In genomic region chr6:77715588-77715987, GRCh38 we compare ENCODE assay signal across 30 cellular contexts.
"Had no signal": no experiment of that assay in that cellular context is flagged by ENCODE, and none has a peak within 500 bp of the region (broad histone marks: within the 10 kb centered on the region; RNA-seq: fewer than 3 reads in every experiment).

No MANE protein-coding gene starts in this region.

- FAIRE-seq: pancreas, urothelium cell line had no signal

- H3K9me3 ChIP-seq: neutrophil, pancreas, prostate gland, spleen, thoracic aorta, thyroid gland, tibial nerve, upper lobe of left lung, vagina had no signal

- H3K4me2 ChIP-seq: smooth muscle cell had no signal

- DNase-seq: naive thymus-derived CD8-positive, alpha-beta T cell; nephron progenitor cell; nucleus accumbens; pancreas; retina; right cardiac atrium; spleen; stimulated activated CD4-positive, alpha-beta T cell treated with anti-CD3 and anti-CD28 coated beads, Interleukin-12 subunit alpha, Interleukin-12 subunit beta, amount 100 ng/mL, for 4 hours; stimulated activated CD4-positive, alpha-beta T cell treated with anti-CD3 and anti-CD28 coated beads, Interleukin-1b, Interleukin-23, amount 100 ng/mL, for 48 hours; stimulated activated CD4-positive, alpha-beta T cell treated with anti-CD3 and anti-CD28 coated beads, Interleukin-4, amount 100 ng/mL, for 1 hour; stimulated activated CD4-positive, alpha-beta T cell treated with anti-CD3 and anti-CD28 coated beads, Interleukin-4, amount 100 ng/mL, for 4 hours; stimulated activated CD8-positive, alpha-beta memory T cell treated with anti-CD3 and anti-CD28 coated beads, Interleukin-4, amount 100 ng/mL, for 48 hours; stimulated activated naive CD4-positive, alpha-beta T cell; stimulated activated naive CD8-positive, alpha-beta T cell treated with anti-CD3 and anti-CD28 coated beads, Interleukin-15, amount 100 ng/mL, for 72 hours; stimulated activated naive CD8-positive, alpha-beta T cell treated with anti-CD3 and anti-CD28 coated beads, Interleukin-15, Interleukin-2, amounts not matched to agents 100 U/mL and 50 U/mL, for 24 hours; substantia nigra; thyroid gland; trophoblast cell; upper lobe of left lung had no signal

- H3K36me3 ChIP-seq: neutrophil, pancreas, prostate gland, spleen, thoracic aorta, thyroid gland, tibial nerve, upper lobe of left lung, vagina had no signal

- H3K27ac ChIP-seq: neutrophil, pancreas, prostate gland, skin epidermis, spleen, thoracic aorta, thyroid gland, tibial nerve, upper lobe of left lung, vagina had no signal

- H3K4me3 ChIP-seq: pancreas, prostate gland, skin epidermis, smooth muscle cell, spleen, thoracic aorta, thyroid gland, tibial nerve, upper lobe of left lung, vagina had no signal

- H3K4me1 ChIP-seq: pancreas, prostate gland, spleen, thyroid gland, tibial nerve, upper lobe of left lung, vagina had no signal

- ATAC-seq: naive thymus-derived CD8-positive, alpha-beta T cell; natural killer cell treated with Interleukin-12 subunit alpha and Interleukin-12 subunit beta and Interleukin-15 and Interleukin-18, amount 100 ng/mL, for 72 hours; pancreas; right cardiac atrium; sciatic nerve; stimulated activated memory B cell treated with anti-CD40 and anti-IgM and Interleukin-4, amounts not matched to agents 10 μg/mL and 1 μg/mL and 100 μg/mL, for 72 hours; stimulated activated naive CD8-positive, alpha-beta T cell treated with anti-CD3 and anti-CD28 coated beads, Interleukin-15, amount 100 ng/mL, for 72 hours; stimulated activated naive CD8-positive, alpha-beta T cell treated with anti-CD3 and anti-CD28 coated beads, Interleukin-15, Interleukin-2, amounts not matched to agents 100 U/mL and 50 U/mL, for 24 hours had no signal

- H3K27me3 ChIP-seq: neutrophil, pancreas, spleen, thyroid gland, tibial nerve, upper lobe of left lung, vagina had no signal
